Comparison of ENCODE assay signal across 26 cellular contexts in the genomic region with DNA sequence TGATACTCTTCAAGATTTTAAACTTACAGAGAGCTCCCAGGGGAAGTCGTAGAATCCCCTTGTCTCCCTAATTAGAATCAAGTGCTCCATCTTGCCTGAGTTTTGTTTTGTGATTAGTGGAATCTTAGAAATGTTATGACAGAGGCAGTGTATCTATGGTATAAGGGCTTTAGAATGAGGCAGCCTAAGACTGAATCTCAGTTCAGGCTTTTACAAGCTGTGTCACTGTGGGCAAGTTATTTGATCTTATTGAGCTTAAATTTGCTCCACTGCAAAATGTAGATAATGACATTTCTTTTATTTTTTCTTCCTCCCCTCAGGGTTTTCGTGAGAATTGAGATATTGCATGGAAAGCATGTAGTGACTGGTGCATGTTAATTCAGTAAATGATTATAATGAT.
DNase-seq lines count a peak whose midpoint lies in the region; ATAC-seq and TF ChIP-seq lines count a peak whose summit lies in the region.
"Had no signal": no experiment of that assay in that cellular context is flagged by ENCODE, and none has a peak within 500 bp of the region (broad histone marks: within the 10 kb centered on the region; RNA-seq: fewer than 3 reads in every experiment).

No MANE protein-coding gene starts in this region.

- TF ChIP-seq EP300 in SK-N-SH (IDR thresholded peaks at IDR 0.05; ENCODE audit: borderline replicate concordance in 1 of 2, low read depth in 1 of 2, low read length in 1 of 2): no peak

- H3K36me3 Mint-ChIP-seq in neural progenitor cell: no peaks in the 10 kb centered on the region
- no peaks in the 10 kb centered on the region for H3K36me3 Mint-ChIP-seq in stimulated activated naive B cell treated with anti-CD40 and anti-IgM and Interleukin-4, amounts not matched to agents 10 μg/mL and 1 μg/mL and 100 μg/mL, for 72 hours
- H3K36me3 Mint-ChIP-seq: CD8-positive, alpha-beta T cell had no signal

- POLR2A ChIA-PET in SK-N-SH (lab: Yijun Ruan, JAX): no interaction called here

- TF ChIP-seq RAD21 in SK-N-SH (IDR thresholded peaks at IDR 0.05; ENCODE audit: low read length): no peak

- H3K4me3 Mint-ChIP-seq in neural progenitor cell: no peak overlapping the region
- H3K4me3 Mint-ChIP-seq in stimulated activated naive B cell treated with anti-CD40 and anti-IgM and Interleukin-4, amounts not matched to agents 10 μg/mL and 1 μg/mL and 100 μg/mL, for 72 hours: no peak overlapping the region
- H3K4me3 Mint-ChIP-seq: B cell; CD8-positive, alpha-beta T cell had no signal

- H3K9me2 ChIP-seq in SK-N-SH: no peaks in the 10 kb centered on the region

- TF ChIP-seq POLR2A in lower leg skin (IDR thresholded peaks at IDR 0.05): no peak

- H3K9me3 ChIP-seq in SK-N-SH (no peaks in the 10 kb centered on the region), neural progenitor cell (ENCODE audit: low read depth) (no peaks in the 10 kb centered on the region)
- H3K9me3 ChIP-seq: Caco-2, SJCRH30 had no signal

- H4K20me1 ChIP-seq in SK-N-SH (ENCODE audit: insufficient read depth): no peaks in the 10 kb centered on the region
- no peaks in the 10 kb centered on the region for H4K20me1 ChIP-seq in neural progenitor cell (ENCODE audit: low read depth)

- H3K27ac Mint-ChIP-seq in neural progenitor cell: no peak overlapping the region
- H3K27ac Mint-ChIP-seq in stimulated activated naive B cell treated with anti-CD40 and anti-IgM and Interleukin-4, amounts not matched to agents 10 μg/mL and 1 μg/mL and 100 μg/mL, for 72 hours: no peak overlapping the region
- H3K27ac Mint-ChIP-seq: B cell; CD8-positive, alpha-beta T cell had no signal

- CTCF ChIA-PET in SK-N-SH (lab: Yijun Ruan, JAX): no interaction called here

- H3K4me3 ChIP-seq in SK-N-SH (ENCODE audit: low read depth in 2 of 2, low read length in 1 of 2) (no peak overlapping the region), brain microvascular endothelial cell (ENCODE audit: low read depth, low read length) (no peak overlapping the region), neural progenitor cell (no peak overlapping the region), lower leg skin (ENCODE audit: low read depth, poor library complexity, severe bottlenecking) (no peak overlapping the region)
- H3K4me3 ChIP-seq: SJCRH30 had no signal

- H3K27ac ChIP-seq in SK-N-SH (ENCODE audit: low read depth in 2 of 2, low read length in 1 of 2): peak overlapping the region in 1 of 2 experiments; percentile 65; a peak in 2 of 4 replicates
- peak overlapping the region; percentile 57 for H3K27ac ChIP-seq in brain microvascular endothelial cell
- no peak overlapping the region for H3K27ac ChIP-seq in neural progenitor cell
- H3K27ac ChIP-seq: 22Rv1, C4-2B, HL-60, SJCRH30 had no signal

- H3K36me3 ChIP-seq in SK-N-SH (replicated peaks in 1 of 2; ENCODE audit: control insufficient read depth in 1 of 2, insufficient read depth in 2 of 2, low read length in 1 of 2) (no peaks in the 10 kb centered on the region), brain microvascular endothelial cell (replicated peaks) (no peaks in the 10 kb centered on the region), neural progenitor cell (no peaks in the 10 kb centered on the region)
- H3K36me3 ChIP-seq: SJCRH30 had no signal

- no peak for TF ChIP-seq CTCF in SK-N-SH (IDR thresholded peaks at IDR 0.05)
- TF ChIP-seq CTCF in brain microvascular endothelial cell (IDR thresholded peaks at IDR 0.05; ENCODE audit: low read depth, low read length, missing control alignments): no peak
- TF ChIP-seq CTCF in neural progenitor cell (IDR thresholded peaks at IDR 0.05): no peak
- TF ChIP-seq CTCF in lower leg skin (IDR thresholded peaks at IDR 0.05): no peak

- H3K9ac ChIP-seq in SK-N-SH (no peak overlapping the region), neural progenitor cell (no peak overlapping the region)

- no peaks in the 10 kb centered on the region for H3K79me2 ChIP-seq in SK-N-SH (ENCODE audit: insufficient read depth)
- no peaks in the 10 kb centered on the region for H3K79me2 ChIP-seq in neural progenitor cell (ENCODE audit: low read depth)

- H2AFZ ChIP-seq in SK-N-SH (ENCODE audit: low read depth) (no peak overlapping the region), neural progenitor cell (replicated peaks) (no peak overlapping the region)

- no peak overlapping the region for H3K4me2 ChIP-seq in SK-N-SH
- H3K4me2 ChIP-seq in neural progenitor cell: no peak overlapping the region

- H3K27me3 Mint-ChIP-seq in neural progenitor cell (ENCODE audit: insufficient read depth, low read depth): no peaks in the 10 kb centered on the region
- H3K27me3 Mint-ChIP-seq in stimulated activated naive B cell treated with anti-CD40 and anti-IgM and Interleukin-4, amounts not matched to agents 10 μg/mL and 1 μg/mL and 100 μg/mL, for 72 hours: no peaks in the 10 kb centered on the region
- H3K27me3 Mint-ChIP-seq: B cell had no signal

- H3K4me1 ChIP-seq in SK-N-SH (ENCODE audit: control insufficient read depth in 1 of 2, insufficient read depth in 2 of 2, low read depth in 1 of 2, low read length in 1 of 2) (peaks cover 0 to 9% of the 10 kb centered on the region in 2 experiments; a peak in 1 of 4 replicates), neural progenitor cell (peaks cover 24% of the 10 kb centered on the region)
- H3K4me1 ChIP-seq: Caco-2, SJCRH30 had no signal

- peaks cover 24% of the 10 kb centered on the region for H3F3A ChIP-seq in SK-N-SH (replicated peaks; ENCODE audit: insufficient read depth)
- no peaks in the 10 kb centered on the region for H3F3A ChIP-seq in neural progenitor cell (ENCODE audit: low read depth)

- intact Hi-C loops in lower leg skin (cut with DNase I; ENCODE audit: low total_unique reads): no loop called here

- 22% methylated on average over 2 of the region's 2 CpGs for WGBS in SK-N-SH (ENCODE audit: low lambda C conversion rate)
- WGBS in lower leg skin, 2 donors: 62 to 63% methylated on average over 2 of the region's 2 CpGs

- peak; percentile 40; the same call in 1 of the 3 replicates for ATAC-seq in SK-N-SH treated with all-trans-retinoic acid at 6 μM for 48 hours
- ATAC-seq in stimulated activated naive B cell treated with anti-CD40 and anti-IgM and Interleukin-4, amounts not matched to agents 10 μg/mL and 1 μg/mL and 100 μg/mL, for 72 hours (replicated peaks): no peak
- no peak for ATAC-seq in HG03196 (IDR thresholded peaks at IDR 0.05; ENCODE audit: unreplicated experiment)
- ATAC-seq: CD8-positive, alpha-beta T cell; PC-3; Right ventricle myocardium inferior had no signal

- no peaks in the 10 kb centered on the region for H3K9me3 Mint-ChIP-seq in neural progenitor cell
- H3K9me3 Mint-ChIP-seq in stimulated activated naive B cell treated with anti-CD40 and anti-IgM and Interleukin-4, amounts not matched to agents 10 μg/mL and 1 μg/mL and 100 μg/mL, for 72 hours: peaks cover 0 to 4% of the 10 kb centered on the region in 2 donors

- H3K27me3 ChIP-seq in SK-N-SH (ENCODE audit: insufficient read depth): no peaks in the 10 kb centered on the region
- no peaks in the 10 kb centered on the region for H3K27me3 ChIP-seq in brain microvascular endothelial cell (replicated peaks)
- no peaks in the 10 kb centered on the region for H3K27me3 ChIP-seq in neural progenitor cell
- H3K27me3 ChIP-seq: SJCRH30 had no signal

- in situ Hi-C loops in brain microvascular endothelial cell (cut with HindIII; ENCODE audit: low pct_ligation_motif_present, low sequenced_read_pairs): no loop called here

- DNase-seq in SK-N-SH (no peak), brain microvascular endothelial cell (peak; percentile 24), neural progenitor cell (ENCODE audit: low spot score) (peak; percentile 3), HuH-7.5 (ENCODE audit: low spot score) (no peak), lower leg skin (ENCODE audit: low spot score in 2 of 2) (no peak)
- DNase-seq in stimulated activated naive B cell treated with anti-CD40 and anti-IgM and Interleukin-4, amounts not matched to agents 10 μg/mL and 1 μg/mL and 100 μg/mL, for 72 hours: no peak
- DNase-seq: Caco-2; CD8-positive, alpha-beta T cell; GF-D8; GOT3; HCEC 1CT; Karpas-422; NCI-H1092; NCI-H1417 treated with DMSO at 0.1 percent for 48 hours; NCI-H187; NCI-H2081 treated with DMSO at 0.1 percent for 48 hours; NCI-H748 treated with DMSO at 0.1 percent for 48 hours; PC-3; SJCRH30 had no signal

- H3K4me1 Mint-ChIP-seq in neural progenitor cell: no peaks in the 10 kb centered on the region
- H3K4me1 Mint-ChIP-seq in stimulated activated naive B cell treated with anti-CD40 and anti-IgM and Interleukin-4, amounts not matched to agents 10 μg/mL and 1 μg/mL and 100 μg/mL, for 72 hours: no peaks in the 10 kb centered on the region
- H3K4me1 Mint-ChIP-seq: B cell had no signal

TF ChIP-seq in SK-N-SH treated with all-trans-retinoic acid at 6 μM for 48 hours, 23 proteins besides CTCF, POLR2A, EP300 and RAD21 (continues in another document):
- TF ChIP-seq ESRRG (CRISPR knock-in tag; IDR thresholded peaks at IDR 0.05) (no peak), GLIS3 (CRISPR knock-in tag; IDR thresholded peaks at IDR 0.05) (no peak), SNAI2 (CRISPR knock-in tag; IDR thresholded peaks at IDR 0.05) (no peak), ARNTL (CRISPR knock-in tag; IDR thresholded peaks at IDR 0.05; ENCODE audit: borderline replicate concordance, low read depth) (no peak), ZNF70 (CRISPR knock-in tag; IDR thresholded peaks at IDR 0.05) (no peak), ISL1 (CRISPR knock-in tag; IDR thresholded peaks at IDR 0.05) (no peak), ZFP30 (CRISPR knock-in tag; IDR thresholded peaks at IDR 0.05) (no peak)

TF ChIP-seq in SK-N-SH, 30 proteins besides CTCF, POLR2A, EP300 and RAD21 (continues in another document):
- no peak for TF ChIP-seq GABPA (IDR thresholded peaks at IDR 0.05; ENCODE audit: low read depth)
- no peak for TF ChIP-seq TCF12 (IDR thresholded peaks at IDR 0.05)
- TF ChIP-seq, protein P1, sequence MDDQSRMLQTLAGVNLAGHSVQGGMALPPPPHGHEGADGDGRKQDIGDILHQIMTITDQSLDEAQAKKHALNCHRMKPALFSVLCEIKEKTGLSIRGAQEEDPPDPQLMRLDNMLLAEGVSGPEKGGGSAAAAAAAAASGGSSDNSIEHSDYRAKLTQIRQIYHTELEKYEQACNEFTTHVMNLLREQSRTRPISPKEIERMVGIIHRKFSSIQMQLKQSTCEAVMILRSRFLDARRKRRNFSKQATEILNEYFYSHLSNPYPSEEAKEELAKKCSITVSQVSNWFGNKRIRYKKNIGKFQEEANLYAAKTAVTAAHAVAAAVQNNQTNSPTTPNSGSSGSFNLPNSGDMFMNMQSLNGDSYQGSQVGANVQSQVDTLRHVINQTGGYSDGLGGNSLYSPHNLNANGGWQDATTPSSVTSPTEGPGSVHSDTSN (IDR thresholded peaks at IDR 0.05): no peak
- TF ChIP-seq MXI1 (IDR thresholded peaks at IDR 0.05; ENCODE audit: low read depth, low read length): no peak
- TF ChIP-seq, protein P2, sequence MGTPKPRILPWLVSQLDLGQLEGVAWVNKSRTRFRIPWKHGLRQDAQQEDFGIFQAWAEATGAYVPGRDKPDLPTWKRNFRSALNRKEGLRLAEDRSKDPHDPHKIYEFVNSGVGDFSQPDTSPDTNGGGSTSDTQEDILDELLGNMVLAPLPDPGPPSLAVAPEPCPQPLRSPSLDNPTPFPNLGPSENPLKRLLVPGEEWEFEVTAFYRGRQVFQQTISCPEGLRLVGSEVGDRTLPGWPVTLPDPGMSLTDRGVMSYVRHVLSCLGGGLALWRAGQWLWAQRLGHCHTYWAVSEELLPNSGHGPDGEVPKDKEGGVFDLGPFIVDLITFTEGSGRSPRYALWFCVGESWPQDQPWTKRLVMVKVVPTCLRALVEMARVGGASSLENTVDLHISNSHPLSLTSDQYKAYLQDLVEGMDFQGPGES (IDR thresholded peaks at IDR 0.05; ENCODE audit: low read depth, low read length): no peak

Comparison
In these comparisons a context has a peak if more than half of its experiments do, and no peak if none do; other contexts are left out.
1. DNase-seq: peak in brain microvascular endothelial cell (single experiment) and neural progenitor cell (single experiment); none in SK-N-SH (single experiment), HuH-7.5 (single experiment), lower leg skin (0 of 2) and stimulated activated naive B cell treated with anti-CD40 and anti-IgM and Interleukin-4, amounts not matched to agents 10 μg/mL and 1 μg/mL and 100 μg/mL, for 72 hours (single experiment).